ENCODE assay signal across 8 cellular contexts in genomic region chr17:80892019-80892855, GRCh38.
DNase-seq lines count a peak whose midpoint lies in the region; ATAC-seq and TF ChIP-seq lines count a peak whose summit lies in the region.

No MANE protein-coding gene starts in this region.

- H3K36me3 Mint-ChIP-seq in CD8-positive, alpha-beta memory T cell, result peaks cover 0 to 46% (median 8%) of the 10 kb centered on the region in 3 donors
- peaks cover 78% of the 10 kb centered on the region for H3K36me3 Mint-ChIP-seq in activated CD4-positive, alpha-beta T cell treated with anti-CD3 and anti-CD28 coated beads, Interleukin-2, amount 10 ng/mL, durations not matched to agents 7 days and 5 days (ENCODE audit: low read depth)
- no peaks in the 10 kb centered on the region for H3K36me3 Mint-ChIP-seq in natural killer cell
- H3K36me3 Mint-ChIP-seq in stimulated activated effector memory CD8-positive, alpha-beta T cell treated with anti-CD3 and anti-CD28 coated beads, Interleukin-12 subunit alpha, Interleukin-12 subunit beta, amount 100 ng/mL, for 72 hours, result peaks cover 87% of the 10 kb centered on the region

- no peaks in the 10 kb centered on the region for H3K27me3 ChIP-seq in CD8-positive, alpha-beta memory T cell (ENCODE audit: insufficient read depth, low read length, poor library complexity, severe bottlenecking)
- H3K27me3 ChIP-seq in GM23248 (replicated peaks; ENCODE audit: insufficient read depth), result no peaks in the 10 kb centered on the region

- no peak for TF ChIP-seq CTCF in natural killer cell (IDR thresholded peaks at IDR 0.05)

- peaks cover 46% of the 10 kb centered on the region for H3K4me1 ChIP-seq in CD8-positive, alpha-beta memory T cell (ENCODE audit: insufficient read depth, low read length)
- peaks cover 21% of the 10 kb centered on the region for H3K4me1 ChIP-seq in GM23248 (ENCODE audit: insufficient read depth)

- peak overlapping the region; percentile 91 to 99 (median 97) for H3K27ac Mint-ChIP-seq in CD8-positive, alpha-beta memory T cell
- H3K27ac Mint-ChIP-seq in activated CD4-positive, alpha-beta T cell treated with anti-CD3 and anti-CD28 coated beads, Interleukin-2, amount 10 ng/mL, durations not matched to agents 7 days and 5 days, result peak overlapping the region; percentile 95
- peak overlapping the region; percentile 5 to 63 for H3K27ac Mint-ChIP-seq in natural killer cell
- H3K27ac Mint-ChIP-seq in stimulated activated effector memory CD8-positive, alpha-beta T cell treated with anti-CD3 and anti-CD28 coated beads, Interleukin-12 subunit alpha, Interleukin-12 subunit beta, amount 100 ng/mL, for 72 hours, result peak overlapping the region; percentile 97

- peak; percentile 34 to 93 (median 80) for DNase-seq in CD8-positive, alpha-beta memory T cell
- DNase-seq in GM23248, result peak; percentile 99
- peak; percentile 32 for DNase-seq in NCI-H1694 (lab: John Stamatoyannopoulos, UW)
- peak; percentile 87 for DNase-seq in activated CD4-positive, alpha-beta T cell treated with anti-CD3 and anti-CD28 coated beads, Interleukin-2, amount 10 ng/mL, durations not matched to agents 7 days and 5 days
- DNase-seq in dedifferentiated amniotic fluid mesenchymal stem cell (ENCODE audit: extremely low spot score), result peak; percentile 68
- no peak for DNase-seq in natural killer cell
- DNase-seq in stimulated activated effector memory CD8-positive, alpha-beta T cell treated with anti-CD3 and anti-CD28 coated beads, Interleukin-12 subunit alpha, Interleukin-12 subunit beta, amount 100 ng/mL, for 72 hours (ENCODE audit: low spot score in 2 of 2), result peak; percentile 74 to 93
- no peak for DNase-seq in NCI-H2107 treated with DMSO at 0.1 percent for 48 hours (lab: John Stamatoyannopoulos, UW; ENCODE audit: unreplicated experiment)

- peaks cover 49 to 78% (median 68%) of the 10 kb centered on the region in 3 donors for H3K4me1 Mint-ChIP-seq in CD8-positive, alpha-beta memory T cell
- peaks cover 81% of the 10 kb centered on the region for H3K4me1 Mint-ChIP-seq in activated CD4-positive, alpha-beta T cell treated with anti-CD3 and anti-CD28 coated beads, Interleukin-2, amount 10 ng/mL, durations not matched to agents 7 days and 5 days
- peaks cover 0 to 11% of the 10 kb centered on the region in 2 donors for H3K4me1 Mint-ChIP-seq in natural killer cell
- H3K4me1 Mint-ChIP-seq in stimulated activated effector memory CD8-positive, alpha-beta T cell treated with anti-CD3 and anti-CD28 coated beads, Interleukin-12 subunit alpha, Interleukin-12 subunit beta, amount 100 ng/mL, for 72 hours, result peaks cover 86% of the 10 kb centered on the region

- H3K4me3 Mint-ChIP-seq in CD8-positive, alpha-beta memory T cell, result peak overlapping the region; percentile 61 to 90 (median 83)
- peak overlapping the region; percentile 77 for H3K4me3 Mint-ChIP-seq in activated CD4-positive, alpha-beta T cell treated with anti-CD3 and anti-CD28 coated beads, Interleukin-2, amount 10 ng/mL, durations not matched to agents 7 days and 5 days
- no peak overlapping the region for H3K4me3 Mint-ChIP-seq in natural killer cell
- peak overlapping the region; percentile 66 for H3K4me3 Mint-ChIP-seq in stimulated activated effector memory CD8-positive, alpha-beta T cell treated with anti-CD3 and anti-CD28 coated beads, Interleukin-12 subunit alpha, Interleukin-12 subunit beta, amount 100 ng/mL, for 72 hours

- peaks cover 25% of the 10 kb centered on the region for H3F3A ChIP-seq in GM23248 (ENCODE audit: insufficient read depth)

- peak overlapping the region; percentile 25; the same call in 1 of the 2 replicates for H2AFZ ChIP-seq in GM23248

- H3K4me3 ChIP-seq in CD8-positive, alpha-beta memory T cell (ENCODE audit: low read length), result peak overlapping the region; percentile 1
- peak overlapping the region; percentile 58 for H3K4me3 ChIP-seq in GM23248

- POLR2A ChIA-PET in CD8-positive, alpha-beta memory T cell (lab: Charles Lee), result interaction anchor here (0.6 to 1.4 kb wide), 5 partner anchors 45 to 438 kb away, joined by 3 to 7 read pairs (median 3); no protein-coding TSS in a partner anchor
- POLR2A ChIA-PET in activated CD4-positive, alpha-beta T cell treated with anti-CD3 and anti-CD28 coated beads, Interleukin-2, amount 10 ng/mL, durations not matched to agents 7 days and 5 days (lab: Charles Lee), result interaction anchor here (0.6 to 1.4 kb wide), 6 partner anchors 15 to 111 kb away, joined by 3 to 7 read pairs (median 4); no protein-coding TSS in a partner anchor

- peak overlapping the region; percentile 72 for H3K4me2 ChIP-seq in GM23248 (ENCODE audit: unreplicated experiment)

- H4K20me1 ChIP-seq in GM23248 (ENCODE audit: insufficient read depth), result no peaks in the 10 kb centered on the region

- no peaks in the 10 kb centered on the region for H3K9me2 ChIP-seq in GM23248 (ENCODE audit: insufficient read depth)

- in situ Hi-C loops in GM23248 (cut with MboI), result no loop called here

- no peaks in the 10 kb centered on the region for H3K9me3 ChIP-seq in CD8-positive, alpha-beta memory T cell (ENCODE audit: low read length)
- no peaks in the 10 kb centered on the region for H3K9me3 ChIP-seq in GM23248 (ENCODE audit: low read depth)

- 24 to 27% methylated on average over 35 of the region's 35 CpGs for WGBS in GM23248 (ENCODE audit: low coverage in 1 of 2, low lambda C conversion rate in 2 of 2, missing lambda C conversion rate in 2 of 2), 2 experiments

- CTCF ChIA-PET in CD8-positive, alpha-beta memory T cell (lab: Charles Lee), result interaction anchor here (1.0 to 1.9 kb wide), 3 partner anchors 8 to 26 kb away, joined by 3 to 5 read pairs (median 4); no protein-coding TSS in a partner anchor
- CTCF ChIA-PET in activated CD4-positive, alpha-beta T cell treated with anti-CD3 and anti-CD28 coated beads, Interleukin-2, amount 10 ng/mL, durations not matched to agents 7 days and 5 days (lab: Charles Lee), result interaction anchor here (0.9 to 2.4 kb wide), 9 partner anchors 8 to 255 kb away, joined by 3 to 7 read pairs (median 4); no protein-coding TSS in a partner anchor

- no peaks in the 10 kb centered on the region; the same call in 1 of the 2 replicates for H3K79me2 ChIP-seq in GM23248 (ENCODE audit: insufficient read depth)

- H3K36me3 ChIP-seq in CD8-positive, alpha-beta memory T cell (ENCODE audit: insufficient read depth, low read length), result peaks cover 18% of the 10 kb centered on the region
- H3K36me3 ChIP-seq in GM23248 (ENCODE audit: low read depth), result no peaks in the 10 kb centered on the region

- peaks cover 0 to 5% of the 10 kb centered on the region in 2 donors for H3K27me3 Mint-ChIP-seq in CD8-positive, alpha-beta memory T cell
- no peaks in the 10 kb centered on the region for H3K27me3 Mint-ChIP-seq in activated CD4-positive, alpha-beta T cell treated with anti-CD3 and anti-CD28 coated beads, Interleukin-2, amount 10 ng/mL, durations not matched to agents 7 days and 5 days
- no peaks in the 10 kb centered on the region for H3K27me3 Mint-ChIP-seq in natural killer cell (ENCODE audit: low read depth in 2 of 2)

- H3K27ac ChIP-seq in CD8-positive, alpha-beta memory T cell (ENCODE audit: low read depth, low read length), result peak overlapping the region; percentile 84
- H3K27ac ChIP-seq in GM23248, result peak overlapping the region; percentile 99

- ATAC-seq in natural killer cell, result peak; percentile 76 to 89 (median 83)
- peak; percentile 89 for ATAC-seq in stimulated activated effector memory CD8-positive, alpha-beta T cell treated with anti-CD3 and anti-CD28 coated beads, Interleukin-12 subunit alpha, Interleukin-12 subunit beta, amount 100 ng/mL, for 72 hours

- H3K9me3 Mint-ChIP-seq in CD8-positive, alpha-beta memory T cell, result no peaks in the 10 kb centered on the region
- no peaks in the 10 kb centered on the region for H3K9me3 Mint-ChIP-seq in activated CD4-positive, alpha-beta T cell treated with anti-CD3 and anti-CD28 coated beads, Interleukin-2, amount 10 ng/mL, durations not matched to agents 7 days and 5 days
- H3K9me3 Mint-ChIP-seq in natural killer cell, result no peaks in the 10 kb centered on the region
- H3K9me3 Mint-ChIP-seq in stimulated activated effector memory CD8-positive, alpha-beta T cell treated with anti-CD3 and anti-CD28 coated beads, Interleukin-12 subunit alpha, Interleukin-12 subunit beta, amount 100 ng/mL, for 72 hours, result no peaks in the 10 kb centered on the region

- intact Hi-C loops in natural killer cell (cut with micrococcal nuclease), result no loop called here

- H3K9ac ChIP-seq in GM23248, result peak overlapping the region; percentile 84

Comparison
In these comparisons a context has a peak if more than half of its experiments do, and no peak if none do; other contexts are left out.
1. DNase-seq: peak in CD8-positive, alpha-beta memory T cell (5 of 5), GM23248 (single experiment), NCI-H1694 (single experiment), activated CD4-positive, alpha-beta T cell treated with anti-CD3 and anti-CD28 coated beads, Interleukin-2, amount 10 ng/mL, durations not matched to agents 7 days and 5 days (single experiment), dedifferentiated amniotic fluid mesenchymal stem cell (single experiment) and stimulated activated effector memory CD8-positive, alpha-beta T cell treated with anti-CD3 and anti-CD28 coated beads, Interleukin-12 subunit alpha, Interleukin-12 subunit beta, amount 100 ng/mL, for 72 hours (2 of 2); none in natural killer cell (single experiment) and NCI-H2107 treated with DMSO at 0.1 percent for 48 hours (single experiment).
2. H3K27ac Mint-ChIP-seq: peak in every context shown above with its lines; median percentile 97 in CD8-positive, alpha-beta memory T cell; 97 in stimulated activated effector memory CD8-positive, alpha-beta T cell treated with anti-CD3 and anti-CD28 coated beads, Interleukin-12 subunit alpha, Interleukin-12 subunit beta, amount 100 ng/mL, for 72 hours; 95 in activated CD4-positive, alpha-beta T cell treated with anti-CD3 and anti-CD28 coated beads, Interleukin-2, amount 10 ng/mL, durations not matched to agents 7 days and 5 days; 34 in natural killer cell.